Comparison of ENCODE assay signal across 3 cellular contexts in the genomic region with DNA sequence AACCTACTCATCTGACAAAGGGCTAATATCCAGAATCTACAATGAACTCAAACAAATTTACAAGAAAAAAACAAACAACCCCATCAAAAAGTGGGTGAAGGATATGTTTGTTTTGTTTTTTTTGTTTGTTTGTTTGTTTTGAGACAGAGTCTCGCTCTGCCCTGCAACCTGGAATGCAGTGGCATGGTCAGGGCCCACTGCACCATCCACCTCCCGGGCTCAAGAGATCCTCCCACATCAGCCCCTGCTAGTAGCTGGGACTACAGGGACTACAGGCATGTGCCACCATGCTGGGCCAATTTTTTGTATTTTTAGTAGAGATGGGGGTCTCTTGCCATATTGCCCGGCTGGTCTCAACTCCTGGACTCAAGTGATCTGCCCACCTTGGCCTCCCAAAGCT. TPM values are rescaled to one million over a fixed set of nuclear protein-coding genes. Genes with fewer than 3 reads are reported as not detected.
"Had no signal": no experiment of that assay in that cellular context is flagged by ENCODE, and none has a peak within 500 bp of the region (broad histone marks: within the 10 kb centered on the region; RNA-seq: fewer than 3 reads in every experiment).

No MANE protein-coding gene starts in this region.

RNA-seq across cellular contexts. Expression of a gene that starts 44.3 kb away (rescaled TPM):
- total RNA-seq: OCI-LY7, PC-9, SJSA1 had no signal
